ENCODE assay signal across 8 cellular contexts in the genomic region with DNA sequence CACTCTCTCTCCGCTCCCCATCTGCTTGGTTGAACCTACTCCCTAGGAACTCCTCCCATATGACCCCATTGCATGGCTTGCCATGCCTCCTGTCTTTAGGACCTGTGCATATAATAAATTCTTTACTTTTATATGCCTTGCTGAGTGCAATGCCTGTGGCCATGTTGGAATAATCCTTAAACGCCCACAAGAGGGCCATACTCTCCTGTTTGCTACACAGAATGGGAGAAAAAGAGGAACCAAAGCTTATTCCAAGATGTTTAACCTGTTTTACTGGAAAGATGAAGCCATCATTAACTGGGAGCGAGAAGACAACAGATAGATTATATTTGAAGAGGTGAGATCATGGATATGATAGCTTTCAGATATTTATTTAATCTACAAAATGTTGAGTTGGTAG.
DNase-seq lines count a peak whose midpoint lies in the region; ATAC-seq and TF ChIP-seq lines count a peak whose summit lies in the region.

No MANE protein-coding gene starts in this region.

- H4K91ac ChIP-seq in mesenchymal stem cell (ENCODE audit: low read length), result no peak overlapping the region

- no peak overlapping the region for H3K18ac ChIP-seq in mesenchymal stem cell (ENCODE audit: low read depth in 1 of 2, low read length in 2 of 2)

- peak overlapping the region in 1 of 2 experiments; percentile 66 for H2BK12ac ChIP-seq in mesenchymal stem cell (ENCODE audit: low read length in 2 of 2)

- no peak overlapping the region for H3K9ac ChIP-seq in mesenchymal stem cell (ENCODE audit: low read length)

- H2BK5ac ChIP-seq in mesenchymal stem cell (ENCODE audit: low read depth, low read length, poor library complexity, severe bottlenecking), result no peak overlapping the region

- no peak overlapping the region for H3K4ac ChIP-seq in mesenchymal stem cell (ENCODE audit: low read depth in 1 of 2, low read length in 2 of 2)

- peak in 1 of 3 experiments; percentile 44 for TF ChIP-seq CTCF in testis (IDR thresholded peaks at IDR 0.05)
- no peak for TF ChIP-seq CTCF in thyroid gland (IDR thresholded peaks at IDR 0.05)

- no peak overlapping the region for H4K8ac ChIP-seq in mesenchymal stem cell (ENCODE audit: low read length)

- H2BK120ac ChIP-seq in mesenchymal stem cell (ENCODE audit: low read depth, low read length), result peak overlapping the region; percentile 49

- in situ Hi-C loops in KBM-7 (cut with MboI; ENCODE audit: low pct_unique_long_range_greater_than_20kb, low sequenced_read_pairs), result no loop called here

- ATAC-seq in HG03095 (IDR thresholded peaks at IDR 0.05; ENCODE audit: unreplicated experiment), result no peak

- no peak overlapping the region for H3K4me2 ChIP-seq in mesenchymal stem cell (ENCODE audit: low read length, poor library complexity, severe bottlenecking)

- H3K36me3 ChIP-seq in mesenchymal stem cell (ENCODE audit: control insufficient read depth in 1 of 2, insufficient read depth in 2 of 2, low read depth in 1 of 2, low read length in 2 of 2) (no peaks in the 10 kb centered on the region), testis (ENCODE audit: low read depth, missing control alignments) (no peaks in the 10 kb centered on the region), thyroid gland (no peaks in the 10 kb centered on the region)

- no peak overlapping the region for H2BK15ac ChIP-seq in mesenchymal stem cell (ENCODE audit: low read depth, poor library complexity, severe bottlenecking)

- no peak for TF ChIP-seq POLR2A in testis (IDR thresholded peaks at IDR 0.05)
- no peak for TF ChIP-seq POLR2A in thyroid gland (IDR thresholded peaks at IDR 0.05)

- H2AK5ac ChIP-seq in mesenchymal stem cell (ENCODE audit: low read length, severe bottlenecking), result no peak overlapping the region

- no peaks in the 10 kb centered on the region for H3K79me1 ChIP-seq in mesenchymal stem cell (replicated peaks; ENCODE audit: low read length, poor library complexity, severe bottlenecking)

- intact Hi-C loops in testis (cut with DNase I; ENCODE audit: low total_unique reads) (no loop called here), thyroid gland (cut with DNase I) (no loop called here)

- no peak overlapping the region for H3K23ac ChIP-seq in mesenchymal stem cell (ENCODE audit: low read length in 2 of 2)

- no peak overlapping the region for H2AFZ ChIP-seq in mesenchymal stem cell (ENCODE audit: low read depth, low read length)

- H3K9me3 ChIP-seq in mesenchymal stem cell (ENCODE audit: control insufficient read depth, low read length) (peaks cover 4% of the 10 kb centered on the region), testis (no peaks in the 10 kb centered on the region), thyroid gland (no peaks in the 10 kb centered on the region)

- DNase-seq in DMS53 treated with DMSO at 0.1 percent for 48 hours (lab: John Stamatoyannopoulos, UW; ENCODE audit: unreplicated experiment) (peak; percentile 80), KBM-7 (peak; percentile 32), astrocyte of the hippocampus (ENCODE audit: low read depth, low spot score) (peak; percentile 8), mesenchymal stem cell (peak; percentile 20), NCI-H345 (lab: John Stamatoyannopoulos, UW) (no peak), testis (no peak), thyroid gland (no peak)

- H3K27ac ChIP-seq in mesenchymal stem cell (ENCODE audit: low read length, poor library complexity, severe bottlenecking), result no peak overlapping the region
- no peak overlapping the region for H3K27ac ChIP-seq in testis
- no peak overlapping the region for H3K27ac ChIP-seq in thyroid gland

- H3K14ac ChIP-seq in mesenchymal stem cell (ENCODE audit: low read length in 2 of 2), result no peak overlapping the region

- no peaks in the 10 kb centered on the region for H3K27me3 ChIP-seq in mesenchymal stem cell (ENCODE audit: control insufficient read depth in 1 of 2, insufficient read depth in 1 of 2, low read length in 2 of 2)
- no peaks in the 10 kb centered on the region for H3K27me3 ChIP-seq in testis
- H3K27me3 ChIP-seq in thyroid gland, result no peaks in the 10 kb centered on the region

- H3K4me1 ChIP-seq in mesenchymal stem cell (ENCODE audit: control insufficient read depth, insufficient read depth, low read depth, low read length) (no peaks in the 10 kb centered on the region), testis (no peaks in the 10 kb centered on the region), thyroid gland (no peaks in the 10 kb centered on the region)

- WGBS in mesenchymal stem cell, result 87% methylated on average over 3 of the region's 3 CpGs
- WGBS in testis, 2 donors, result 78 to 84% methylated on average over 3 of the region's 3 CpGs
- 64 to 73% methylated on average over 3 of the region's 3 CpGs for WGBS in thyroid gland, 2 donors

- H3K4me3 ChIP-seq in mesenchymal stem cell (ENCODE audit: insufficient read depth in 1 of 2, low read depth in 1 of 2, low read length in 2 of 2), result no peak overlapping the region
- no peak overlapping the region for H3K4me3 ChIP-seq in testis
- H3K4me3 ChIP-seq in thyroid gland (replicated peaks in 1 of 3), result no peak overlapping the region

Comparison
In these comparisons a context has a peak if more than half of its experiments do, and no peak if none do; other contexts are left out.
1. DNase-seq: peak in DMS53 treated with DMSO at 0.1 percent for 48 hours (single experiment), KBM-7 (single experiment), astrocyte of the hippocampus (single experiment) and mesenchymal stem cell (single experiment); none in NCI-H345 (single experiment), testis (single experiment) and thyroid gland (0 of 2).